2 cellular contexts compared by ENCODE assay signal in genomic region chr11:121041072-121041471, GRCh38.
TF ChIP-seq lines count a peak whose summit lies in the region.

No MANE protein-coding gene starts in this region.

TF ChIP-seq in liver, 16 proteins besides CTCF, POLR2A, EP300 and RAD21:
- TF ChIP-seq REST (IDR thresholded peaks at IDR 0.05) (no peak), HNF4A (conservative IDR thresholded peaks at IDR 0.05) (peak; percentile 16 to 22), GABPA (IDR thresholded peaks at IDR 0.05 in 1 of 2, conservative IDR thresholded peaks at IDR 0.05 in 1 of 2) (no peak), ZBTB33 (IDR thresholded peaks at IDR 0.05) (no peak), YY1 (IDR thresholded peaks at IDR 0.05) (no peak), SP1 (IDR thresholded peaks at IDR 0.05) (peak; percentile 76), JUND (IDR thresholded peaks at IDR 0.05) (no peak), NR2F2 (IDR thresholded peaks at IDR 0.05) (no peak), HNF4G (IDR thresholded peaks at IDR 0.05) (no peak), MAX (IDR thresholded peaks at IDR 0.05) (no peak), EGR1 (IDR thresholded peaks at IDR 0.05; ENCODE audit: low read depth in 2 of 2) (no peak), RXRA (IDR thresholded peaks at IDR 0.05) (peak; percentile 36 to 68), FOXA2 (IDR thresholded peaks at IDR 0.05) (no peak), FOXA1 (IDR thresholded peaks at IDR 0.05) (no peak), ATF3 (IDR thresholded peaks at IDR 0.05) (no peak), TAF1 (conservative IDR thresholded peaks at IDR 0.05) (no peak)
TF ChIP-seq in liver: peak in this region for 3.

TF ChIP-seq in HepG2, 621 proteins besides CTCF, POLR2A, EP300 and RAD21:
- TF ChIP-seq GATAD1 (CRISPR knock-in tag; IDR thresholded peaks at IDR 0.05) (no peak), MIER2 (CRISPR knock-in tag; IDR thresholded peaks at IDR 0.05) (no peak), MEIS1 (CRISPR knock-in tag; IDR thresholded peaks at IDR 0.05; ENCODE audit: borderline replicate concordance) (no peak), TEF (CRISPR knock-in tag; IDR thresholded peaks at IDR 0.05) (no peak), ZNF792 (CRISPR knock-in tag; IDR thresholded peaks at IDR 0.05) (no peak), TARDBP (CRISPR knock-in tag; IDR thresholded peaks at IDR 0.05) (no peak), ZNF230 (CRISPR knock-in tag; IDR thresholded peaks at IDR 0.05) (no peak), SCMH1 (CRISPR knock-in tag; IDR thresholded peaks at IDR 0.05; ENCODE audit: borderline replicate concordance) (no peak), SMAD3 (CRISPR knock-in tag; IDR thresholded peaks at IDR 0.05) (no peak), ZSCAN12 (CRISPR knock-in tag; IDR thresholded peaks at IDR 0.05) (no peak), GABPA (IDR thresholded peaks at IDR 0.05; ENCODE audit: low read depth, low read length) (no peak), GABPA (CRISPR knock-in tag; IDR thresholded peaks at IDR 0.05; ENCODE audit: low read depth) (no peak), NFYC (CRISPR knock-in tag; IDR thresholded peaks at IDR 0.05) (no peak), SRY (CRISPR knock-in tag; IDR thresholded peaks at IDR 0.05) (no peak), ZNF513 (CRISPR knock-in tag; conservative IDR thresholded peaks at IDR 0.05) (no peak), PCBP1 (IDR thresholded peaks at IDR 0.05; ENCODE audit: borderline replicate concordance, low read depth, low read length) (no peak)
